In the genomic region with DNA sequence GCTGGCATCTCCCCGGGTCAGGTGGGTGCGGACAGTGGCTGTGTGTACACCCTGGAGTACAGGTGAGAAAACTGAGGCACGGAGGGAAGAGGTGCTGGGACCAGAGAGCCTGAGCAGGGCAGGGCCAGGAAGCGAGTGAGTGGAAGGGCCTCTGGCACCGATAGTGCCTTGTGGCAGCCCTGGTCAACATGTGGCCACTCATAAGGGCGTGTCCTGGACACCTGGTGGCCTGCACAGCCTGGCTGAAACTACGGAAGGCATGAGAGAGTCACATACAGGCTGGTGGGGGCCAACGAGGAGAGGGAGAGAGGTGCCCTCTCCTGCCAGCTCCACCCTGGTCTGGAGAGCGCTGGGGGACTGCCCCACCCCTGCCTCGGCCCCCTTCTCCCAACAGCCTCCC, we compare ENCODE assay signal across 13 cellular contexts. TPM values are rescaled to one million over a fixed set of nuclear protein-coding genes. Genes with fewer than 3 reads are reported as not detected.
DNase-seq lines count a peak whose midpoint lies in the region; ATAC-seq and TF ChIP-seq lines count a peak whose summit lies in the region.
"Had no signal": no experiment of that assay in that cellular context is flagged by ENCODE, and none has a peak within 500 bp of the region (broad histone marks: within the 10 kb centered on the region; RNA-seq: fewer than 3 reads in every experiment).

No MANE protein-coding gene starts in this region.

- no peaks in the 10 kb centered on the region for H3K36me3 Mint-ChIP-seq in type B pancreatic cell

- H3K27me3 ChIP-seq in right atrium auricular region: no peaks in the 10 kb centered on the region
- H3K27me3 ChIP-seq: testis had no signal

- H3K27ac ChIP-seq in right atrium auricular region: peak overlapping the region; percentile 60 to 70
- H3K27ac ChIP-seq: psoas muscle had no signal

- H3K4me3 ChIP-seq in right atrium auricular region: no peak overlapping the region
- H3K4me3 ChIP-seq: gastrocnemius medialis, psoas muscle, testis had no signal

- no peak for DNase-seq in right atrium auricular region (ENCODE audit: low spot score)
- no peak for DNase-seq in left cardiac atrium
- DNase-seq in left colon: no peak
- DNase-seq in type B pancreatic cell (ENCODE audit: extremely low spot score, unreplicated experiment): no peak
- no peak for DNase-seq in AG08395 (ENCODE audit: low spot score)
- DNase-seq in OCI-M1 (lab: John Stamatoyannopoulos, UW): no peak
- DNase-seq: activated naive CD4-positive, alpha-beta T cell treated with anti-CD3 and anti-CD28 coated beads, Interleukin-2, amount 50 U/mL, for 16 hours; Calu3; gastrocnemius medialis; NCI-H1105; psoas muscle; stimulated activated CD4-positive, alpha-beta T cell treated with anti-CD3 and anti-CD28 coated beads, Interleukin-15, amount 100 ng/mL, for 24 hours; testis had no signal

- intact Hi-C loops in left cardiac atrium (cut with DNase I) (no loop called here), left colon (cut with DNase I, micrococcal nuclease) (no loop called here)

- peaks cover 16% of the 10 kb centered on the region for H3K36me3 ChIP-seq in right atrium auricular region

- no peaks in the 10 kb centered on the region for H3K9me3 ChIP-seq in right atrium auricular region
- H3K9me3 ChIP-seq: gastrocnemius medialis, psoas muscle, testis had no signal

- H3K4me3 Mint-ChIP-seq in type B pancreatic cell: peak overlapping the region; percentile 55

- ATAC-seq in left cardiac atrium: no peak
- peak; percentile 49 for ATAC-seq in left colon

- TF ChIP-seq CTCF in right atrium auricular region (IDR thresholded peaks at IDR 0.05) (no peak), type B pancreatic cell (conservative IDR thresholded peaks at IDR 0.05) (no peak)

- H3K27me3 Mint-ChIP-seq in type B pancreatic cell: no peaks in the 10 kb centered on the region

- H3K4me1 Mint-ChIP-seq in type B pancreatic cell (ENCODE audit: unreplicated experiment): peaks cover 13% of the 10 kb centered on the region

- peaks cover 0 to 22% of the 10 kb centered on the region in 2 donors for H3K4me1 ChIP-seq in right atrium auricular region
- H3K4me1 ChIP-seq: gastrocnemius medialis had no signal

- peak overlapping the region; percentile 80 for H3K27ac Mint-ChIP-seq in type B pancreatic cell

- H3K9me3 Mint-ChIP-seq in type B pancreatic cell: no peaks in the 10 kb centered on the region

RNA-seq across cellular contexts. Expression of gene CBARP, which starts 6.1 kb away (rescaled TPM):
- total RNA-seq in right atrium auricular region (1 to 10 TPM; 2.4 to 2.6 TPM), left cardiac atrium (1 to 10 TPM; 1.6 to 3.8 TPM), left colon (under 1 TPM; 0.21 to 0.50 TPM), type B pancreatic cell (ENCODE audit: low replicate concordance) (8.9 and 10.8 TPM in 2 replicates)

RNA-seq across cellular contexts. Expression of gene ATP5F1D, which starts 9.8 kb away (rescaled TPM):
- 100 to 1,000 TPM; 193 to 269 TPM for total RNA-seq in right atrium auricular region
- total RNA-seq in left cardiac atrium: 100 to 1,000 TPM; 540 to 639 TPM
- 100 to 1,000 TPM; 341 to 530 TPM for total RNA-seq in left colon
- total RNA-seq in type B pancreatic cell (ENCODE audit: low replicate concordance): 165 and 197 TPM in 2 replicates

RNA-seq across cellular contexts. Expression of gene MIDN, which starts 16.7 kb away (rescaled TPM):
- total RNA-seq in right atrium auricular region: 10 to 100 TPM; 42.1 to 42.2 TPM
- total RNA-seq in left cardiac atrium: 100 to 1,000 TPM in 1 of 2 donors, 10 to 100 TPM in 1; 58.7 to 148 TPM
- total RNA-seq in left colon: 100 to 1,000 TPM; 202 to 276 TPM
- total RNA-seq in type B pancreatic cell (ENCODE audit: low replicate concordance): 122 and 127 TPM in 2 replicates

RNA-seq across cellular contexts. Expression of gene STK11, which starts 26.2 kb away (rescaled TPM):
- total RNA-seq in right atrium auricular region (10 to 100 TPM; 62.0 to 64.7 TPM), left cardiac atrium (10 to 100 TPM; 48.2 to 53.0 TPM), left colon (10 to 100 TPM; 71.8 to 91.8 TPM), type B pancreatic cell (ENCODE audit: low replicate concordance) (59.9 and 64.8 TPM in 2 replicates)

RNA-seq across cellular contexts. Expression of gene CIRBP, which starts 37.4 kb away (rescaled TPM):
- total RNA-seq in right atrium auricular region: 100 to 1,000 TPM; 288 to 385 TPM
- 100 to 1,000 TPM; 229 to 379 TPM for total RNA-seq in left cardiac atrium
- 100 to 1,000 TPM; 220 to 267 TPM for total RNA-seq in left colon
- total RNA-seq in type B pancreatic cell (ENCODE audit: low replicate concordance): 316 and 421 TPM in 2 replicates
